8 cellular contexts compared by ENCODE assay signal in the genomic region with DNA sequence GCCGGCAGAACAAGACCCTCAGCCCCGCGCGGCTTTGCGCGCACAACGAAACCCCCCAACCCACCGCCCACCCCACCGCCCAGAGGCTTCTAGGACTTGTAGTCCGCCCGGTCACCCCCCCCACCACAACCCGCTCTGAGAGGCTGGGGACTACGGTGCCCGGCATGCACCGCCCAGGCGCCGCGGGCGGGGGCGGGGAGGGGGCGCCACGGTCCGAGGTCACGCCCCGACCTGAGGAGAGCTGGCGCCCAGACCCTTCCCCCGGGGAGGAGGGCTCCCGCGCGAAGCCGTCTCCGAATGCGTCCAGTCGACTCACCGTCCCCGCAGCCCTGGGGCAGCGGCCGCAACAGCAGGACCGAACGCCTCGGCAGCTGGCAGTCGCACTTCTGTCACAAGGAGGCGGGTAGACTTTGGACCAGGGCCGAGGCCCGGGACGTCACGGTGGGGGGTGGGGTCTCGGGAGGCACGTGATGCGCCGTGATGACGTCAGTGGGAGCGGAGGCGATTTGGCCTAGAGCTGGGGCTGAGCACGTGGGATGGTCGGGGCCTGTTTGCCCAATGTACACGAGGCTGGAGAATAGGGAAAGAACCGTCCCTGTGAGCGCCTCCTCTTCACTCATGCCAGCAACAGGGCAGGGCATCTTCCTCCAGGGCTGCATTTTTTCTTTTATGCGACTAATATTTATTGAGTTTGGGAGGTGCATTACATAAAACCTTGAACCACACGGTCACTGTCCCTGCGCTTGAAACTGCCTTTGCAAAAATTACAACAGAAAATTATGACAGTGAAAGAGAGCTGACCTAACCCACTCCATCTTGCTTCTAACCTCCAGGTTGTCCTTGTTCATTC. TPM values are rescaled to one million over a fixed set of nuclear protein-coding genes. Genes with fewer than 3 reads are reported as not detected.
DNase-seq lines count a peak whose midpoint lies in the region; ATAC-seq and TF ChIP-seq lines count a peak whose summit lies in the region.

A gene (minus strand): TSS at position 388 of the 850 bp plus-strand sequence. CDS start 24,643 bp downstream, outside the sequence.

- H3K36me3 Mint-ChIP-seq in natural killer cell = no peaks in the 10 kb centered on the region

- peak; percentile 62 for ATAC-seq in GM21737 (IDR thresholded peaks at IDR 0.05; ENCODE audit: unreplicated experiment)
- peak; percentile 87 to 93 (median 88) for ATAC-seq in natural killer cell

- peak within 1 kb of the TSS; percentile 65 for H3K4me3 ChIP-seq in fibroblast of pulmonary artery (replicated peaks; ENCODE audit: low read depth, low read length)

- peak within 1 kb of the TSS; percentile 84 for H3K4me3 Mint-ChIP-seq in natural killer cell

- peaks cover 36 to 45% of the 10 kb centered on the region in 2 donors for H3K4me1 Mint-ChIP-seq in natural killer cell

- H3K9me3 Mint-ChIP-seq in natural killer cell = peaks cover 0 to 2% of the 10 kb centered on the region in 2 donors

- no peak for TF ChIP-seq CTCF in fibroblast of pulmonary artery (IDR thresholded peaks at IDR 0.05; ENCODE audit: low read length, missing control alignments)
- no peak for TF ChIP-seq CTCF in natural killer cell (IDR thresholded peaks at IDR 0.05)

- H3K27ac Mint-ChIP-seq in natural killer cell = peak within 1 kb of the TSS; percentile 85 to 88

- H3K27me3 Mint-ChIP-seq in natural killer cell (ENCODE audit: low read depth in 2 of 2) = no peaks in the 10 kb centered on the region

- intact Hi-C loops in natural killer cell (cut with micrococcal nuclease) = loop anchor here (5.0 kb wide), 2 partner anchors 61 to 111 kb away; a partner anchor contains a TSS

- DNase-seq in DMS153 (lab: John Stamatoyannopoulos, UW) (peak; percentile 92), LHCN-M2 (ENCODE audit: low read depth) (peak; percentile 96), SHP77 (lab: John Stamatoyannopoulos, UW) (peak; percentile 93 to 96), fibroblast of pulmonary artery (ENCODE audit: low read depth) (peak; percentile 97), natural killer cell (peak; percentile 92)
- DNase-seq in activated effector memory CD4-positive, alpha-beta T cell treated with anti-CD3 and anti-CD28 coated beads, Interleukin-2, amount 50 U/mL, for 16 hours = peak; percentile 97
- peak; percentile 88 to 96 (median 91) for DNase-seq in stimulated activated naive CD4-positive, alpha-beta T cell (lab: John Stamatoyannopoulos, UW)

RNA-seq across cellular contexts. Expression of the gene that starts here (rescaled TPM):
- 19.5 and 24.9 TPM in 2 replicates for total RNA-seq in LHCN-M2 (2014; rRNA removed)
- polyA plus RNA-seq in LHCN-M2 (2012) = 46.1 TPM
- 10 to 100 TPM; 35.2 to 49.2 (median 37.9) TPM for total RNA-seq in natural killer cell

Comparison
In these comparisons a context has a peak if more than half of its experiments do, and no peak if none do; other contexts are left out.
1. Peak in every context shown above with its lines: DNase-seq, ATAC-seq and H3K4me3 ChIP-seq.